In the genomic region with DNA sequence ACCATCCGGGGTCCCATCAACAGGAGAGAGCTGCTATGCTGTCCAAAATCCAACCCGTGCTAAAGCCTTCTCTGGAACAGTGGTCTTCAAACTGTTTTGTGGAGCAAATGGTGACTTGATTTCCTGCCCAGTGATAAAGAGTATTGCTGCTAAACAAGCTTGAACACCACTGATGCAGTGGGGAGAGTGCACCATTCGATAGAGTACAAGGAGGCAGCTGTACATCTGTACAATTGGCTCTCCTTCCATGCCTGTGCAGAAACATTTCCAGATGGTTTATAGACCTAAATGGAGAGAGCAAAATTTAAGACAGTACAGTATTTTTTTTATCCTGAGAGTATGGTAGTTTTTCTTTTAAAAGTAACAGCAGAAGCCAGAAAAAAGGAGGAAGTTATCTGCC, we compare ENCODE assay signal across 17 cellular contexts. TPM values are rescaled to one million over a fixed set of nuclear protein-coding genes. Genes with fewer than 3 reads are reported as not detected.
DNase-seq lines count a peak whose midpoint lies in the region; ATAC-seq, FAIRE-seq and TF ChIP-seq lines count a peak whose summit lies in the region.
"Had no signal": no experiment of that assay in that cellular context is flagged by ENCODE, and none has a peak within 500 bp of the region (broad histone marks: within the 10 kb centered on the region; RNA-seq: fewer than 3 reads in every experiment).

No MANE protein-coding gene starts in this region.

- no peak overlapping the region for H3K18ac ChIP-seq in IMR-90 (ENCODE audit: low read depth, low read length)

- intact Hi-C loops in IMR-90 (cut with micrococcal nuclease) (no loop called here), K562 (cut with micrococcal nuclease) (no loop called here)

- TF ChIP-seq CTCF in IMR-90 (conservative IDR thresholded peaks at IDR 0.05; ENCODE audit: low read depth, low read length) (no peak), K562 (IDR thresholded peaks at IDR 0.05 in 2 of 3, conservative IDR thresholded peaks at IDR 0.05 in 1 of 3; ENCODE audit: insufficient read depth in 2 of 3, low read depth in 1 of 3, low read length in 3 of 3) (no peak)

- peaks cover 22% of the 10 kb centered on the region for H3K79me2 ChIP-seq in K562 (ENCODE audit: control insufficient read depth, insufficient read depth, low read length)

- H3K9me1 ChIP-seq in IMR-90 (ENCODE audit: insufficient read depth, low read length) (peaks cover 5% of the 10 kb centered on the region), K562 (ENCODE audit: control insufficient read depth, insufficient read depth, low read length) (peaks cover under 1% of the 10 kb centered on the region)

- no peaks in the 10 kb centered on the region for H3K4me1 Mint-ChIP-seq in stimulated activated memory B cell treated with anti-CD40 and anti-IgM and Interleukin-4, amounts not matched to agents 10 μg/mL and 1 μg/mL and 100 μg/mL, for 72 hours

- H4K20me1 ChIP-seq in IMR-90 (ENCODE audit: insufficient read depth, low read length) (peaks cover 12% of the 10 kb centered on the region; the same call in 1 of the 2 replicates), K562 (replicated peaks; ENCODE audit: control insufficient read depth, insufficient read depth, low read length) (peaks cover 6% of the 10 kb centered on the region)

- H2AK5ac ChIP-seq in IMR-90 (ENCODE audit: low read depth, low read length): no peak overlapping the region

- FAIRE-seq in K562 (lab: Jason Lieb, UNC): no peak
- FAIRE-seq: A204.1, D721Med had no signal

- H3K56ac ChIP-seq in IMR-90 (ENCODE audit: extremely low read depth, insufficient read depth, low read length): no peak overlapping the region

- H3K27ac Mint-ChIP-seq in stimulated activated memory B cell treated with anti-CD40 and anti-IgM and Interleukin-4, amounts not matched to agents 10 μg/mL and 1 μg/mL and 100 μg/mL, for 72 hours: peak overlapping the region; percentile 37
- H3K27ac Mint-ChIP-seq: CD8-positive, alpha-beta T cell; GM23338; T-cell had no signal

- TF ChIP-seq RAD21 in IMR-90 (IDR thresholded peaks at IDR 0.05; ENCODE audit: low read length) (no peak), K562 (CRISPR knock-in tag; conservative IDR thresholded peaks at IDR 0.05 in 1 of 2, IDR thresholded peaks at IDR 0.05 in 1 of 2) (no peak)

- H3K9ac ChIP-seq in IMR-90 (ENCODE audit: low read depth, low read length) (no peak overlapping the region), K562 (ENCODE audit: insufficient read depth in 1 of 2, low read depth in 2 of 2, low read length in 2 of 2) (no peak overlapping the region)

- DNase-seq in NCI-H2171 treated with DMSO at 0.1 percent for 48 hours (lab: John Stamatoyannopoulos, UW) (peak; percentile 1), NCI-H2171 (lab: John Stamatoyannopoulos, UW) (no peak), IMR-90 (no peak), K562 (ENCODE audit: extremely low read depth in 1 of 4, low spot score in 3 of 4) (no peak), cortex of kidney (lab: John Stamatoyannopoulos, UW) (no peak), kidney glomerular epithelial cell (lab: John Stamatoyannopoulos, UW) (no peak)
- DNase-seq: CD8-positive, alpha-beta T cell; MM.1S; NCI-H1105; NCI-H187 treated with DMSO at 0.1 percent for 48 hours; NCI-H510A treated with DMSO at 0.1 percent for 48 hours; T-cell had no signal

- H3K27me3 Mint-ChIP-seq in stimulated activated memory B cell treated with anti-CD40 and anti-IgM and Interleukin-4, amounts not matched to agents 10 μg/mL and 1 μg/mL and 100 μg/mL, for 72 hours: no peaks in the 10 kb centered on the region
- H3K27me3 Mint-ChIP-seq: T-cell had no signal

- H3K36me3 Mint-ChIP-seq in stimulated activated memory B cell treated with anti-CD40 and anti-IgM and Interleukin-4, amounts not matched to agents 10 μg/mL and 1 μg/mL and 100 μg/mL, for 72 hours: no peaks in the 10 kb centered on the region
- H3K36me3 Mint-ChIP-seq: CD8-positive, alpha-beta T cell; T-cell had no signal

- no peaks in the 10 kb centered on the region for H3K9me3 ChIP-seq in IMR-90 (ENCODE audit: control insufficient read depth, insufficient read depth, low read length)
- no peaks in the 10 kb centered on the region for H3K9me3 ChIP-seq in K562 (replicated peaks; ENCODE audit: control insufficient read depth, insufficient read depth, low read depth, low read length)

- H2BK5ac ChIP-seq in IMR-90 (ENCODE audit: low read depth, low read length, poor library complexity, severe bottlenecking): no peak overlapping the region

- H2BK120ac ChIP-seq in IMR-90 (ENCODE audit: low read depth, low read length): no peak overlapping the region

- H3K4me3 ChIP-seq in IMR-90 (ENCODE audit: insufficient read depth, low read depth, low read length) (no peak overlapping the region), K562 (no peak overlapping the region)
- H3K4me3 ChIP-seq: GM23338 had no signal

- H3K4me3 Mint-ChIP-seq in stimulated activated memory B cell treated with anti-CD40 and anti-IgM and Interleukin-4, amounts not matched to agents 10 μg/mL and 1 μg/mL and 100 μg/mL, for 72 hours: no peak overlapping the region
- H3K4me3 Mint-ChIP-seq: CD8-positive, alpha-beta T cell; GM23338; T-cell had no signal

- H3K23ac ChIP-seq in IMR-90 (ENCODE audit: low read depth, low read length): no peak overlapping the region

- no peak overlapping the region for H4K8ac ChIP-seq in IMR-90 (ENCODE audit: low read depth in 2 of 2, low read length in 2 of 2)

- POLR2A ChIA-PET in IMR-90 (lab: Charles Lee; ENCODE audit: unreplicated experiment): no interaction called here
- POLR2A ChIA-PET in K562 (lab: Yijun Ruan, JAX): no interaction called here

- H2AK9ac ChIP-seq in IMR-90 (replicated peaks; ENCODE audit: low read depth, low read length, poor library complexity): no peak overlapping the region

- peak overlapping the region; percentile 1 for H2AFZ ChIP-seq in IMR-90 (replicated peaks; ENCODE audit: low read length, poor library complexity)
- H2AFZ ChIP-seq in K562 (ENCODE audit: low read depth, low read length): no peak overlapping the region
- H2AFZ ChIP-seq: GM23338 had no signal

- TF ChIP-seq EP300 in K562 (IDR thresholded peaks at IDR 0.05; ENCODE audit: low read length): no peak

- H3K27me3 ChIP-seq in IMR-90 (ENCODE audit: control insufficient read depth, insufficient read depth, low read length) (no peaks in the 10 kb centered on the region), K562 (ENCODE audit: control insufficient read depth in 2 of 2, insufficient read depth in 2 of 2, low read length in 2 of 2) (no peaks in the 10 kb centered on the region)

- H3K4ac ChIP-seq in IMR-90 (ENCODE audit: low read depth, low read length): no peak overlapping the region

- peaks cover 5% of the 10 kb centered on the region for H3K4me1 ChIP-seq in IMR-90 (ENCODE audit: control insufficient read depth, insufficient read depth, low read length)
- H3K4me1 ChIP-seq in K562 (replicated peaks in 1 of 2; ENCODE audit: control insufficient read depth in 2 of 2, insufficient read depth in 2 of 2, low read length in 2 of 2): peaks cover 0 to 3% of the 10 kb centered on the region in 2 experiments; a peak in 2 of 5 replicates

- no peak overlapping the region for H2BK20ac ChIP-seq in IMR-90 (ENCODE audit: low read depth, low read length)

- H3K14ac ChIP-seq in IMR-90 (replicated peaks; ENCODE audit: low read depth, low read length): no peak overlapping the region

- no peaks in the 10 kb centered on the region; the same call in 1 of the 2 replicates for H3K36me3 ChIP-seq in IMR-90 (ENCODE audit: control insufficient read depth, insufficient read depth, low read length)
- peaks cover 53% of the 10 kb centered on the region; the same call in 2 of the 3 replicates for H3K36me3 ChIP-seq in K562 (ENCODE audit: control insufficient read depth, insufficient read depth, low read length)

- ATAC-seq in IMR-90 (ENCODE audit: low read depth): no peak
- 0 out of 3 replicates have a peak, but pooled peaks have one; percentile 8 for ATAC-seq in K562
- no peak for ATAC-seq in stimulated activated memory B cell treated with anti-CD40 and anti-IgM and Interleukin-4, amounts not matched to agents 10 μg/mL and 1 μg/mL and 100 μg/mL, for 72 hours
- ATAC-seq in HG03097 (IDR thresholded peaks at IDR 0.05; ENCODE audit: low FRiP score, unreplicated experiment): no peak
- ATAC-seq: CD8-positive, alpha-beta T cell; GM23338; T-cell had no signal

- TF ChIP-seq POLR2A in IMR-90 (IDR thresholded peaks at IDR 0.05; ENCODE audit: low read depth, low read length): no peak
- TF ChIP-seq POLR2A in K562 (conservative IDR thresholded peaks at IDR 0.05): no peak

- BruUV-seq in IMR-90 (replicated peaks; lab: Mats Ljungman, UMichigan) (no TSS peak), K562 (replicated peaks; lab: Mats Ljungman, UMichigan) (no TSS peak)

- H3K9me3 Mint-ChIP-seq in stimulated activated memory B cell treated with anti-CD40 and anti-IgM and Interleukin-4, amounts not matched to agents 10 μg/mL and 1 μg/mL and 100 μg/mL, for 72 hours: no peaks in the 10 kb centered on the region
- H3K9me3 Mint-ChIP-seq: CD8-positive, alpha-beta T cell; GM23338; T-cell had no signal

- peaks cover 28 to 52% of the 10 kb centered on the region in 2 experiments for H3K79me1 ChIP-seq in IMR-90 (ENCODE audit: low read depth in 1 of 2, low read length in 2 of 2)

- no peak overlapping the region for H4K5ac ChIP-seq in IMR-90 (ENCODE audit: low read depth, low read length)

- no peak overlapping the region for H2BK15ac ChIP-seq in IMR-90 (ENCODE audit: low read depth, low read length)

- dilution Hi-C loops in IMR-90 (cut with HindIII; ENCODE audit: low sequenced_read_pairs, unreplicated experiment): no loop called here

- H3K27ac ChIP-seq in IMR-90 (ENCODE audit: insufficient read depth, low read length) (no peak overlapping the region), K562 (ENCODE audit: extremely low read depth, low read depth, low read length) (no peak overlapping the region)

- 40% methylated on average over 1 of the region's 3 CpGs; no CpG with 5 or more reads in 1 of the 2 experiments for WGBS in IMR-90 (ENCODE audit: extremely low coverage in 2 of 2, insufficient read length in 1 of 2), 2 experiments
- WGBS in K562 (ENCODE audit: insufficient coverage, low coverage, missing lambda C conversion rate): 92% methylated on average over 3 of the region's 3 CpGs

- in situ Hi-C loops in IMR-90 (cut with MboI; ENCODE audit: low sequenced_read_pairs) (loop anchor here (25.0 kb wide), 1 partner anchor 372 kb away; no protein-coding TSS in a partner anchor), K562 (cut with MboI) (no loop called here)

- CTCF ChIA-PET in IMR-90 (lab: Yijun Ruan, JAX): no interaction called here
- CTCF ChIA-PET in K562 (lab: Yijun Ruan, JAX; ENCODE audit: low intra/inter-chr PET ratio): no interaction called here

- H3K4me2 ChIP-seq in IMR-90 (ENCODE audit: low read depth, low read length) (no peak overlapping the region), K562 (ENCODE audit: insufficient read depth, low read length) (no peak overlapping the region)
- H3K4me2 ChIP-seq: GM23338 had no signal

- H4K91ac ChIP-seq in IMR-90 (ENCODE audit: insufficient read depth, low read depth, low read length): no peak overlapping the region

RNA-seq across cellular contexts. Expression of gene HJURP, which starts 20.0 kb away (rescaled TPM):
- 22.6 and 24.2 TPM in 2 replicates for total RNA-seq in IMR-90 (2012; rRNA removed)
- 26.5 and 27.1 TPM in 2 replicates for polyA plus RNA-seq in IMR-90 (2012; rRNA removed)
- 10.1 and 24.7 TPM in 2 replicates for polyA plus RNA-seq in IMR-90 (2012; cell fraction: cytosol; rRNA removed)
- polyA plus RNA-seq in IMR-90 (2012; cell fraction: nucleus; rRNA removed; ENCODE audit: low replicate concordance): 45.6 and 52.0 TPM in 2 replicates
- 96.3 and 133 TPM in 2 replicates for total RNA-seq in K562 (2011; cell fraction: chromatin; rRNA removed; ENCODE audit: low replicate concordance)
- 51.0 and 52.1 TPM in 2 replicates for total RNA-seq in K562 (2011; cell fraction: nucleolus; rRNA removed)
- 61.4 and 63.7 TPM in 2 replicates for total RNA-seq in K562 (2011; cell fraction: nucleoplasm; rRNA removed)
- total RNA-seq in K562 (2014; rRNA removed): 24.2 and 24.5 TPM in 2 replicates
- 27.8 and 32.5 TPM in 2 replicates for total RNA-seq in K562 (2014; rRNA removed; fragmentation: Illumina TruSeq; extraction: Trizol)
- total RNA-seq in K562 (2015; rRNA removed; fragmentation: Illumina TruSeq; extraction: Trizol): 27.2 and 28.3 TPM in 2 replicates
- total RNA-seq in K562 (2021): 43.6 and 46.4 TPM in 2 replicates
- 102 and 106 TPM in 2 replicates for polyA plus RNA-seq in K562 (2011; rRNA removed)
- polyA plus RNA-seq in K562 (2011; cell fraction: cytosol; rRNA removed): 51.5 and 65.3 TPM in 2 replicates
- polyA plus RNA-seq in K562 (2011; cell fraction: nucleus; rRNA removed): 192 and 256 TPM in 2 replicates
- 29.1 and 33.7 TPM in 2 replicates for polyA plus RNA-seq in K562 (2012)
- 40.1 and 43.5 TPM in 2 replicates for polyA plus RNA-seq in K562 (2014; fragmentation: Illumina TruSeq; extraction: Trizol)
- 10 to 100 TPM; 13.8 to 19.1 TPM for polyA plus RNA-seq in K562 (2014; fragmentation: Nextera tagmentation; extraction: Ambion mirVana)
- polyA plus RNA-seq in K562 (2014; rRNA removed): 42.1 and 43.1 TPM in 2 replicates
- polyA minus RNA-seq in K562 (2011; rRNA and poly(A)+ RNA removed): 79.6 and 109 TPM in 2 replicates
- polyA minus RNA-seq in K562 (2011; cell fraction: cytosol; rRNA and poly(A)+ RNA removed): 42.3 and 61.7 TPM in 2 replicates
- polyA minus RNA-seq in K562 (2011; cell fraction: nucleus; rRNA and poly(A)+ RNA removed): 27.7 and 49.7 TPM in 2 replicates

RNA-seq across cellular contexts. Expression of gene MROH2A, which starts 56.2 kb away (rescaled TPM):
- not detected in 2 replicates for total RNA-seq in IMR-90 (2012; rRNA removed)
- not detected in 2 replicates for polyA plus RNA-seq in IMR-90 (2012; rRNA removed)
- not detected in 2 replicates for polyA plus RNA-seq in IMR-90 (2012; cell fraction: cytosol; rRNA removed)
- polyA plus RNA-seq in IMR-90 (2012; cell fraction: nucleus; rRNA removed; ENCODE audit: low replicate concordance): not detected in 2 replicates
- 0.19 and 0.26 TPM in 2 replicates for total RNA-seq in K562 (2011; cell fraction: chromatin; rRNA removed; ENCODE audit: low replicate concordance)
- total RNA-seq in K562 (2011; cell fraction: nucleolus; rRNA removed): not detected in 2 replicates
- total RNA-seq in K562 (2011; cell fraction: nucleoplasm; rRNA removed): not detected in 2 replicates
- not detected in 2 replicates for total RNA-seq in K562 (2014; rRNA removed)
- total RNA-seq in K562 (2014; rRNA removed; fragmentation: Illumina TruSeq; extraction: Trizol): not detected in 2 replicates
- total RNA-seq in K562 (2015; rRNA removed; fragmentation: Illumina TruSeq; extraction: Trizol): not detected in 2 replicates
- not detected in 2 replicates for total RNA-seq in K562 (2021)
- not detected in 2 replicates for polyA plus RNA-seq in K562 (2011; rRNA removed)
- 0.13 TPM in 1 of 2 replicates, not detected in the other for polyA plus RNA-seq in K562 (2011; cell fraction: cytosol; rRNA removed)
- polyA plus RNA-seq in K562 (2011; cell fraction: nucleus; rRNA removed): 0.06 and 0.07 TPM in 2 replicates
- 0.06 TPM in 1 of 2 replicates, not detected in the other for polyA plus RNA-seq in K562 (2012)
- not detected in 2 replicates for polyA plus RNA-seq in K562 (2014; fragmentation: Illumina TruSeq; extraction: Trizol)
- polyA plus RNA-seq in K562 (2014; fragmentation: Nextera tagmentation; extraction: Ambion mirVana): not detected
- polyA plus RNA-seq in K562 (2014; rRNA removed): 0.03 TPM in 1 of 2 replicates, not detected in the other
- not detected in 2 replicates for polyA minus RNA-seq in K562 (2011; rRNA and poly(A)+ RNA removed)
- not detected in 2 replicates for polyA minus RNA-seq in K562 (2011; cell fraction: cytosol; rRNA and poly(A)+ RNA removed)
- polyA minus RNA-seq in K562 (2011; cell fraction: nucleus; rRNA and poly(A)+ RNA removed): not detected in 2 replicates
- total RNA-seq: CD8-positive, alpha-beta T cell; GM23338; T-cell had no signal
- polyA plus RNA-seq: GM23338 had no signal
